ENCODE assay signal across 12 cellular contexts in genomic region chr10:132493756-132494290, GRCh38.
"Had no signal": no experiment of that assay in that cellular context is flagged by ENCODE, and none has a peak within 500 bp of the region (broad histone marks: within the 10 kb centered on the region; RNA-seq: fewer than 3 reads in every experiment).

No MANE protein-coding gene starts in this region.

- DNase-seq: activated CD4-positive, alpha-beta T cell treated with anti-CD3 and anti-CD28 coated beads for 4 hours; activated CD8-positive, alpha-beta T cell treated with anti-CD3 and anti-CD28 coated beads, Interleukin-2, amount 10 ng/mL, durations not matched to agents 7 days and 5 days; brain microvascular endothelial cell; esophagus squamous epithelium; foreskin fibroblast; midbrain; naive B cell; stimulated activated CD4-positive, alpha-beta T cell treated with anti-CD3 and anti-CD28 coated beads, Interleukin-12 subunit alpha, Interleukin-12 subunit beta, amount 100 ng/mL, for 4 hours; stimulated activated naive CD4-positive, alpha-beta T cell treated with Interleukin-2 at 50 U/mL for 16 hours had no signal

- ATAC-seq: activated CD8-positive, alpha-beta T cell treated with anti-CD3 and anti-CD28 coated beads, Interleukin-2, amount 10 ng/mL, durations not matched to agents 7 days and 5 days; right lobe of liver had no signal

- H3K9me3 ChIP-seq: esophagus squamous epithelium, prostate gland, right lobe of liver had no signal

- H3K36me3 ChIP-seq: brain microvascular endothelial cell, esophagus squamous epithelium, prostate gland, right lobe of liver had no signal

- H3K36me3 Mint-ChIP-seq: activated naive CD8-positive, alpha-beta T cell; naive B cell had no signal

- H3K4me3 Mint-ChIP-seq: activated CD8-positive, alpha-beta T cell treated with anti-CD3 and anti-CD28 coated beads, Interleukin-2, amount 10 ng/mL, durations not matched to agents 7 days and 5 days; activated naive CD8-positive, alpha-beta T cell; naive B cell had no signal

- H3K27me3 ChIP-seq: right lobe of liver had no signal

- H3K4me1 ChIP-seq: prostate gland, right lobe of liver had no signal

- H3K4me1 Mint-ChIP-seq: naive B cell had no signal

- H3K27ac Mint-ChIP-seq: activated CD8-positive, alpha-beta T cell treated with anti-CD3 and anti-CD28 coated beads, Interleukin-2, amount 10 ng/mL, durations not matched to agents 7 days and 5 days; activated naive CD8-positive, alpha-beta T cell had no signal

- H3K27ac ChIP-seq: brain microvascular endothelial cell, prostate gland, right lobe of liver had no signal

- H3K4me3 ChIP-seq: esophagus squamous epithelium, prostate gland, right lobe of liver had no signal
